ENCODE assay signal across 8 cellular contexts in genomic region chr22:36541831-36542391, GRCh38. TPM values are rescaled to one million over a fixed set of nuclear protein-coding genes. Genes with fewer than 3 reads are reported as not detected.
DNase-seq lines count a peak whose midpoint lies in the region; ATAC-seq and TF ChIP-seq lines count a peak whose summit lies in the region.

No MANE protein-coding gene starts in this region.

- H3K27me3 ChIP-seq in SJSA1 (replicated peaks) (no peaks in the 10 kb centered on the region), psoas muscle (ENCODE audit: insufficient read depth in 3 of 3, low read length in 2 of 3) (peaks cover 0 to 6% (median 0%) of the 10 kb centered on the region in 3 donors), right atrium auricular region (no peaks in the 10 kb centered on the region)

- 51 to 54% (median 53%) methylated on average over 9 of the region's 9 CpGs for WGBS in psoas muscle, 3 donors

- peak in 3 of 4 donors; percentile 43 to 63 (median 56) for ATAC-seq in psoas muscle
- ATAC-seq in HG03460 (IDR thresholded peaks at IDR 0.05; ENCODE audit: unreplicated experiment) = no peak
- no peak for ATAC-seq in HG02588 (IDR thresholded peaks at IDR 0.05; ENCODE audit: unreplicated experiment)
- ATAC-seq in GM19328 (IDR thresholded peaks at IDR 0.05; ENCODE audit: unreplicated experiment) = no peak

- peaks cover 24% of the 10 kb centered on the region for H3K4me1 ChIP-seq in SJSA1 (replicated peaks)
- H3K4me1 ChIP-seq in psoas muscle = no peaks in the 10 kb centered on the region
- peaks cover 0 to 3% of the 10 kb centered on the region in 2 donors for H3K4me1 ChIP-seq in right atrium auricular region

- TF ChIP-seq CTCF in astrocyte of the spinal cord (IDR thresholded peaks at IDR 0.05; ENCODE audit: low read depth, low read length) (no peak), psoas muscle (IDR thresholded peaks at IDR 0.05) (no peak), right atrium auricular region (IDR thresholded peaks at IDR 0.05) (no peak)

- in situ Hi-C loops in astrocyte of the spinal cord (cut with HindIII; ENCODE audit: low sequenced_read_pairs) = no loop called here

- H3K9me3 ChIP-seq in SJSA1 (replicated peaks) = no peaks in the 10 kb centered on the region
- H3K9me3 ChIP-seq in psoas muscle = no peaks in the 10 kb centered on the region
- H3K9me3 ChIP-seq in right atrium auricular region = no peaks in the 10 kb centered on the region

- DNase-seq in DMS153 (lab: John Stamatoyannopoulos, UW) (peak; percentile 44), SJSA1 (ENCODE audit: low read depth in 1 of 2, low spot score in 2 of 2) (peak; percentile 32 to 61), astrocyte of the spinal cord (ENCODE audit: low read depth, low spot score) (peak; percentile 87), psoas muscle (no peak), right atrium auricular region (ENCODE audit: low spot score) (no peak)

- H3K27ac ChIP-seq in SJSA1 = peak overlapping the region; percentile 34; the same call in 1 of the 2 replicates
- no peak overlapping the region for H3K27ac ChIP-seq in psoas muscle
- no peak overlapping the region for H3K27ac ChIP-seq in right atrium auricular region

- H3K36me3 ChIP-seq in SJSA1 = no peaks in the 10 kb centered on the region
- no peaks in the 10 kb centered on the region for H3K36me3 ChIP-seq in psoas muscle (ENCODE audit: insufficient read depth in 1 of 2, low read depth in 1 of 2)
- H3K36me3 ChIP-seq in right atrium auricular region = no peaks in the 10 kb centered on the region

- intact Hi-C loops in psoas muscle (cut with DNase I) = loop anchor here in 1 of 2 donors (10.0 kb wide), 1 partner anchor 473 kb away; the partner anchor contains the start of genes MPST and TST

- no peak overlapping the region for H3K4me3 ChIP-seq in SJSA1
- H3K4me3 ChIP-seq in astrocyte of the spinal cord (ENCODE audit: low read depth, low read length) = no peak overlapping the region
- H3K4me3 ChIP-seq in psoas muscle = no peak overlapping the region
- no peak overlapping the region for H3K4me3 ChIP-seq in right atrium auricular region

RNA-seq across cellular contexts. Expression of gene EIF3D, which starts 12.9 kb away (rescaled TPM):
- 266 and 351 TPM in 2 replicates for total RNA-seq in SJSA1 (2014; rRNA removed; shearing (Covaris generic))
- total RNA-seq in psoas muscle = 100 to 1,000 TPM; 102 to 125 (median 116) TPM
- 100 to 1,000 TPM; 115 to 338 (median 140) TPM for polyA plus RNA-seq in psoas muscle
- 100 to 1,000 TPM; 177 to 185 TPM for total RNA-seq in right atrium auricular region

RNA-seq across cellular contexts. Expression of gene FOXRED2, which starts 35.1 kb away (rescaled TPM):
- total RNA-seq in SJSA1 (2014; rRNA removed; shearing (Covaris generic)) = 0.88 and 6.3 TPM in 2 replicates
- total RNA-seq in psoas muscle (10 to 100 TPM in 1 of 4 donors, 1 to 10 TPM in 3; 6.4 to 10.2 (median 7.9) TPM), right atrium auricular region (1 to 10 TPM; 3.7 to 5.7 TPM)
- polyA plus RNA-seq in psoas muscle = 1 to 10 TPM; 3.3 to 9.0 (median 5.0) TPM

Comparison
In these comparisons a context has a peak if more than half of its experiments do, and no peak if none do; other contexts are left out.
1. DNase-seq: peak in DMS153 (single experiment), SJSA1 (2 of 2) and astrocyte of the spinal cord (single experiment); none in psoas muscle (0 of 2) and right atrium auricular region (single experiment).
2. ATAC-seq: peak in psoas muscle (3 of 4); none in HG03460 (single experiment), HG02588 (single experiment) and GM19328 (single experiment).